8 cellular contexts compared by ENCODE assay signal in genomic region chr3:89113887-89114840, GRCh38. TPM values are rescaled to one million over a fixed set of nuclear protein-coding genes. Genes with fewer than 3 reads are reported as not detected.
DNase-seq lines count a peak whose midpoint lies in the region; ATAC-seq, FAIRE-seq and TF ChIP-seq lines count a peak whose summit lies in the region.

No MANE protein-coding gene starts in this region.

- peak overlapping the region; percentile 45 for H3K4me3 Mint-ChIP-seq in activated naive CD8-positive, alpha-beta T cell treated with anti-CD3 and anti-CD28 coated beads, Interleukin-2, amount 10 ng/mL, durations not matched to agents 7 days and 5 days

- ATAC-seq in HG02763 (IDR thresholded peaks at IDR 0.05; ENCODE audit: unreplicated experiment), result peak; percentile 81
- peak; percentile 66 for ATAC-seq in activated naive CD8-positive, alpha-beta T cell treated with anti-CD3 and anti-CD28 coated beads, Interleukin-2, amount 10 ng/mL, durations not matched to agents 7 days and 5 days (ENCODE audit: low read depth)
- ATAC-seq in heart left ventricle, result peak; percentile 87 to 99 (median 97)
- peak; percentile 98 to 99 (median 99) for ATAC-seq in pancreas

- FAIRE-seq in pancreas (lab: Jason Lieb, UNC), result no peak

- DNase-seq in activated CD8-positive, alpha-beta memory T cell treated with anti-CD3 and anti-CD28 coated beads, Interleukin-2, amount 50 U/mL, for 48 hours, result peak; percentile 54
- DNase-seq in activated CD8-positive, alpha-beta memory T cell treated with anti-CD3 and anti-CD28 coated beads for 24 hours, result no peak
- DNase-seq in NCI-H345 (lab: John Stamatoyannopoulos, UW) (peak; percentile 36), heart left ventricle (peak; percentile 67 to 77 (median 70)), pancreas (peak; percentile 52 to 88 (median 62))
- DNase-seq in activated naive CD8-positive, alpha-beta T cell treated with anti-CD3 and anti-CD28 coated beads, Interleukin-2, amount 10 ng/mL, durations not matched to agents 7 days and 5 days, result peak; percentile 41
- no peak for DNase-seq in NK-92 treated with Interleukin-12 subunit alpha and Interleukin-12 subunit beta, amount 100 ng/mL, for 24 hours (lab: John Stamatoyannopoulos, UW)

- H3K36me3 Mint-ChIP-seq in activated naive CD8-positive, alpha-beta T cell treated with anti-CD3 and anti-CD28 coated beads, Interleukin-2, amount 10 ng/mL, durations not matched to agents 7 days and 5 days, result no peaks in the 10 kb centered on the region

- H3K27me3 Mint-ChIP-seq in activated naive CD8-positive, alpha-beta T cell treated with anti-CD3 and anti-CD28 coated beads, Interleukin-2, amount 10 ng/mL, durations not matched to agents 7 days and 5 days, result peaks cover 10% of the 10 kb centered on the region

- H3K27me3 ChIP-seq in heart left ventricle (peaks cover 0 to 4% (median 0%) of the 10 kb centered on the region in 9 donors), pancreas (peaks cover 5 to 32% (median 14%) of the 10 kb centered on the region in 4 donors)

- H3K4me1 ChIP-seq in heart left ventricle (peaks cover 0 to 9% (median 0%) of the 10 kb centered on the region in 12 donors), pancreas (no peaks in the 10 kb centered on the region)

- POLR2A ChIA-PET in activated naive CD8-positive, alpha-beta T cell treated with anti-CD3 and anti-CD28 coated beads, Interleukin-2, amount 10 ng/mL, durations not matched to agents 7 days and 5 days (lab: Charles Lee), result no interaction called here

- H3K9me3 ChIP-seq in heart left ventricle (no peaks in the 10 kb centered on the region), pancreas (no peaks in the 10 kb centered on the region)

- intact Hi-C loops in heart left ventricle (cut with DNase I), result loop anchor here in 5 of 10 donors (2.0 to 10.0 kb wide), 5 partner anchors 111 to 912 kb away; no protein-coding TSS in a partner anchor
- intact Hi-C loops in pancreas (cut with DNase I), result no loop called here

- H3K4me1 Mint-ChIP-seq in activated naive CD8-positive, alpha-beta T cell treated with anti-CD3 and anti-CD28 coated beads, Interleukin-2, amount 10 ng/mL, durations not matched to agents 7 days and 5 days, result peaks cover 5% of the 10 kb centered on the region

- H3K27ac Mint-ChIP-seq in activated naive CD8-positive, alpha-beta T cell treated with anti-CD3 and anti-CD28 coated beads, Interleukin-2, amount 10 ng/mL, durations not matched to agents 7 days and 5 days, result no peak overlapping the region

- H3K4me3 ChIP-seq in heart left ventricle, result peak overlapping the region in 11 of 12 donors; percentile 33 to 66 (median 55)
- H3K4me3 ChIP-seq in pancreas, result peak overlapping the region in 3 of 4 donors; percentile 5 to 41 (median 26)

- no peak for TF ChIP-seq POLR2A in heart left ventricle (IDR thresholded peaks at IDR 0.05)

- H3K36me3 ChIP-seq in heart left ventricle, result no peaks in the 10 kb centered on the region
- no peaks in the 10 kb centered on the region for H3K36me3 ChIP-seq in pancreas

- 4 to 8% (median 6%) methylated on average over 24 to 42 of the region's 42 CpGs for WGBS in heart left ventricle, 4 donors
- 3 to 4% methylated on average over 42 of the region's 42 CpGs for WGBS in pancreas, 2 donors

- H3K27ac ChIP-seq in heart left ventricle (peak overlapping the region in 10 of 12 donors; percentile 20 to 74 (median 61)), pancreas (no peak overlapping the region)

- H3K9me3 Mint-ChIP-seq in activated naive CD8-positive, alpha-beta T cell treated with anti-CD3 and anti-CD28 coated beads, Interleukin-2, amount 10 ng/mL, durations not matched to agents 7 days and 5 days, result no peaks in the 10 kb centered on the region

- TF ChIP-seq CTCF in heart left ventricle (IDR thresholded peaks at IDR 0.05), result peak; percentile 47 to 82 (median 66)
- peak; percentile 17 to 57 (median 44) for TF ChIP-seq CTCF in pancreas (IDR thresholded peaks at IDR 0.05)

RNA-seq across cellular contexts. Expression of gene EPHA3, which starts 6.7 kb away (rescaled TPM):
- total RNA-seq in activated naive CD8-positive, alpha-beta T cell treated with anti-CD3 and anti-CD28 coated beads, Interleukin-2, amount 10 ng/mL, durations not matched to agents 7 days and 5 days, result not detected
- 1 to 10 TPM; 2.2 to 9.4 (median 4.4) TPM for total RNA-seq in heart left ventricle
- 1 to 10 TPM; 1.0 to 1.3 TPM for polyA plus RNA-seq in heart left ventricle
- total RNA-seq in pancreas, result 1 to 10 TPM in 3 of 6 donors, under 1 TPM in 3; 0.43 to 7.7 (median 1.0) TPM
- polyA plus RNA-seq in pancreas, result under 1 TPM; 0.27 to 0.49 TPM

Comparison
In these comparisons a context has a peak if more than half of its experiments do, and no peak if none do; other contexts are left out.
1. DNase-seq: peak in activated CD8-positive, alpha-beta memory T cell treated with anti-CD3 and anti-CD28 coated beads, Interleukin-2, amount 50 U/mL, for 48 hours (single experiment), NCI-H345 (single experiment), activated naive CD8-positive, alpha-beta T cell treated with anti-CD3 and anti-CD28 coated beads, Interleukin-2, amount 10 ng/mL, durations not matched to agents 7 days and 5 days (single experiment), heart left ventricle (5 of 5) and pancreas (6 of 6); none in activated CD8-positive, alpha-beta memory T cell treated with anti-CD3 and anti-CD28 coated beads for 24 hours (single experiment) and NK-92 treated with Interleukin-12 subunit alpha and Interleukin-12 subunit beta, amount 100 ng/mL, for 24 hours (single experiment).
2. H3K27ac ChIP-seq: peak in heart left ventricle (10 of 12); none in pancreas (0 of 4).
3. Peak in every context shown above with its lines, with median percentiles within 50 percentile points of each other: ATAC-seq.